8 cellular contexts compared by ENCODE assay signal in the genomic region with DNA sequence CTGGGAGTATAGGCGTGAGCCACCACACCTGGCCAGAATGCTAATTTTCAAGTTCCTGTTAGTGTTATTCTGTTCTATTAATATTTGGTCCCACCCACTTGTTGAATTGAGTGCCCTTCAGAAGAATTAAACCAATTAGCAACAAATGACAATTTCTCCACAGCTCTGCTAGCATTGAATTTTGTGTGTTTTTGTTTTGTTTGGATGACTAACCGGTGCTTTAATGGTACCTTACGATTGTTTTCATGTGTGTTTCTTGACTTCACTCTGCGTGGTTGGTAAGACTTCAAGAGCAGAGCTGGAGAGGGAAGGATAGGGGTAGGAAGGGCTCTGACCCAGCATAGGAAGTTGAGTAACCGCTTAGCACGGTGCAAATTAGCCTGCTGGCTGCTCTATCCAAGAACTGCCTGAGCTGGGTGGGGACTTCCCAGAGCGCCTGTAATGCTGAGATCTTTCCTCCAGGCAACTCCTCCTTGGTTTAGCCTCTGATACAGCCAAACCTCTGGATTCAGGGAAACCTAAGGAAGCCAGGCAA. TPM values are rescaled to one million over a fixed set of nuclear protein-coding genes. Genes with fewer than 3 reads are reported as not detected.
A peak's percentile ranks its signal among the peaks of the same experiment; 100 is the strongest.
DNase-seq lines count a peak whose midpoint lies in the region; ATAC-seq and TF ChIP-seq lines count a peak whose summit lies in the region.

No MANE protein-coding gene starts in this region.

- H3K27ac ChIP-seq in gastroesophageal sphincter, result peak overlapping the region; percentile 13 to 87 (median 84)

- intact Hi-C loops in posterior vena cava (cut with DNase I), result no loop called here

- H3K4me3 ChIP-seq in GM12864 (ENCODE audit: low read depth, low read length) (peak overlapping the region; percentile 56), gastroesophageal sphincter (peak overlapping the region in 1 of 2 donors; percentile 32)

- peaks cover 0 to 22% of the 10 kb centered on the region in 2 donors for H3K36me3 ChIP-seq in gastroesophageal sphincter

- no peak for TF ChIP-seq POLR2A in gastroesophageal sphincter (IDR thresholded peaks at IDR 0.05)

- no peaks in the 10 kb centered on the region for H3K9me3 ChIP-seq in gastroesophageal sphincter

- ATAC-seq in gastroesophageal sphincter (peak; percentile 84), HG02884 (IDR thresholded peaks at IDR 0.05; ENCODE audit: unreplicated experiment) (no peak)

- TF ChIP-seq CTCF in GM12864 (IDR thresholded peaks at IDR 0.05; ENCODE audit: low read depth, low read length, missing control alignments), result no peak
- peak in 1 of 4 experiments; percentile 41 for TF ChIP-seq CTCF in gastroesophageal sphincter (IDR thresholded peaks at IDR 0.05)

- peaks cover 0 to 60% (median 29%) of the 10 kb centered on the region in 3 donors for H3K4me1 ChIP-seq in gastroesophageal sphincter

- no peaks in the 10 kb centered on the region for H3K27me3 ChIP-seq in gastroesophageal sphincter

- DNase-seq in GM12864 (ENCODE audit: low read depth), result peak; percentile 56
- DNase-seq in NOMO-1 (lab: John Stamatoyannopoulos, UW; ENCODE audit: unreplicated experiment in 2 of 2), result peak; percentile 97 to 98
- peak; percentile 29 for DNase-seq in activated effector memory CD4-positive, alpha-beta T cell treated with Interleukin-2 at 50 U/mL for 16 hours
- peak; percentile 92 for DNase-seq in posterior vena cava (ENCODE audit: low spot score)
- DNase-seq in NCI-H446 (lab: John Stamatoyannopoulos, UW), result no peak
- DNase-seq in OCI-M2 (lab: John Stamatoyannopoulos, UW; ENCODE audit: unreplicated experiment), result no peak

- no peak for TF ChIP-seq EP300 in gastroesophageal sphincter (IDR thresholded peaks at IDR 0.05)

- 23 to 40% methylated on average over 3 to 6 of the region's 7 CpGs for WGBS in gastroesophageal sphincter (ENCODE audit: low coverage in 1 of 2), 2 donors

RNA-seq across cellular contexts. Expression of gene ARPC1B, which starts 4.6 kb away (rescaled TPM):
- 100 to 1,000 TPM in 3 of 4 donors, 10 to 100 TPM in 1; 69.9 to 158 (median 138) TPM for total RNA-seq in gastroesophageal sphincter
- 100 to 1,000 TPM; 102 to 144 TPM for total RNA-seq in posterior vena cava

RNA-seq across cellular contexts. Expression of gene PDAP1, which starts 29.3 kb away (rescaled TPM):
- 100 to 1,000 TPM in 3 of 4 donors, 10 to 100 TPM in 1; 91.7 to 155 (median 123) TPM for total RNA-seq in gastroesophageal sphincter
- total RNA-seq in posterior vena cava, result 10 to 100 TPM; 84.1 to 95.6 TPM

RNA-seq across cellular contexts. Expression of gene BUD31, which starts 29.7 kb away (rescaled TPM):
- total RNA-seq in gastroesophageal sphincter (10 to 100 TPM; 47.3 to 73.4 (median 70.0) TPM), posterior vena cava (10 to 100 TPM; 48.2 to 57.1 TPM)

RNA-seq across cellular contexts. Expression of gene ARPC1A, which starts 53.4 kb away (rescaled TPM):
- 100 to 1,000 TPM in 2 of 4 donors, 10 to 100 TPM in 2; 75.0 to 112 (median 98.3) TPM for total RNA-seq in gastroesophageal sphincter
- 10 to 100 TPM; 74.4 to 85.5 TPM for total RNA-seq in posterior vena cava

RNA-seq across cellular contexts. Expression of gene PTCD1, which starts 59.5 kb away (rescaled TPM):
- 10 to 100 TPM in 1 of 4 donors, 1 to 10 TPM in 3; 6.2 to 10.8 (median 7.3) TPM for total RNA-seq in gastroesophageal sphincter
- 1 to 10 TPM; 3.1 to 5.6 TPM for total RNA-seq in posterior vena cava

Comparison
In these comparisons a context has a peak if more than half of its experiments do, and no peak if none do; other contexts are left out.
1. DNase-seq: peak in GM12864 (single experiment), NOMO-1 (2 of 2), activated effector memory CD4-positive, alpha-beta T cell treated with Interleukin-2 at 50 U/mL for 16 hours (single experiment) and posterior vena cava (single experiment); none in NCI-H446 (0 of 2) and OCI-M2 (single experiment).